ENCODE assay signal across 1 cellular context in genomic region chr16:17252064-17252463, GRCh38.
TF ChIP-seq lines count a peak whose summit lies in the region.

No MANE protein-coding gene starts in this region.

TF ChIP-seq in GM12878, 131 proteins besides CTCF, POLR2A, EP300 and RAD21:
- TF ChIP-seq ATF7 (IDR thresholded peaks at IDR 0.05; ENCODE audit: low read depth) (peak; percentile 34; the same call in 1 of the 2 replicates), BCL3 (IDR thresholded peaks at IDR 0.05; ENCODE audit: borderline replicate concordance, insufficient read depth, low read depth, low read length, poor library complexity, severe bottlenecking) (peak; percentile 55), FOXK2 (IDR thresholded peaks at IDR 0.05) (no peak), CREB1 (IDR thresholded peaks at IDR 0.05; ENCODE audit: low read depth) (peak; percentile 60; the same call in 1 of the 2 replicates), CREM (IDR thresholded peaks at IDR 0.05; ENCODE audit: low read depth) (peak; percentile 17; the same call in 1 of the 2 replicates), NFIC (IDR thresholded peaks at IDR 0.05; ENCODE audit: low read depth, low read length) (peak; percentile 35; the same call in 1 of the 2 replicates), ZBTB33 (IDR thresholded peaks at IDR 0.05) (no peak), REST (IDR thresholded peaks at IDR 0.05; ENCODE audit: low read depth, low read length) (no peak), JUNB (IDR thresholded peaks at IDR 0.05) (peak; percentile 55), NRF1 (conservative IDR thresholded peaks at IDR 0.05; ENCODE audit: low read depth, low read length) (no peak), RUNX3 (IDR thresholded peaks at IDR 0.05; ENCODE audit: low read length) (peak; percentile 80)
